Comparison of ENCODE assay signal across 1 cellular context in genomic region chr6:26440977-26441358, GRCh38.
TF ChIP-seq lines count a peak whose summit lies in the region.

No MANE protein-coding gene starts in this region.

TF ChIP-seq in HepG2, 621 proteins besides CTCF, POLR2A, EP300 and RAD21:
- TF ChIP-seq, protein P1, sequence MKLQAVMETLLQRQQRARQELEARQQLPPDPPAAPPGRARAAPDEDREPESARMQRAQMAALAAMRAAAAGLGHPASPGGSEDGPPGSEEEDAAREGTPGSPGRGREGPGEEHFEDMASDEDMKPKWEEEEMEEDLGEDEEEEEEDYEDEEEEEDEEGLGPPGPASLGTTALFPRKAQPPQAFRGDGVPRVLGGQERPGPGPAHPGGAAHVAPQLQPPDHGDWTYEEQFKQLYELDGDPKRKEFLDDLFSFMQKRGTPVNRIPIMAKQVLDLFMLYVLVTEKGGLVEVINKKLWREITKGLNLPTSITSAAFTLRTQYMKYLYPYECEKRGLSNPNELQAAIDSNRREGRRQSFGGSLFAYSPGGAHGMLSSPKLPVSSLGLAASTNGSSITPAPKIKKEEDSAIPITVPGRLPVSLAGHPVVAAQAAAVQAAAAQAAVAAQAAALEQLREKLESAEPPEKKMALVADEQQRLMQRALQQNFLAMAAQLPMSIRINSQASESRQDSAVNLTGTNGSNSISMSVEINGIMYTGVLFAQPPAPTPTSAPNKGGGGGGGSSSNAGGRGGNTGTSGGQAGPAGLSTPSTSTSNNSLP (IDR thresholded peaks at IDR 0.05; ENCODE audit: low read depth, low read length) = no peak
- TF ChIP-seq ZFP37 (CRISPR knock-in tag; IDR thresholded peaks at IDR 0.05; ENCODE audit: borderline replicate concordance) (no peak), ZNF441 (CRISPR knock-in tag; IDR thresholded peaks at IDR 0.05; ENCODE audit: borderline replicate concordance) (no peak), ZNF180 (CRISPR knock-in tag; IDR thresholded peaks at IDR 0.05; ENCODE audit: borderline replicate concordance, low read depth) (no peak), NONO (IDR thresholded peaks at IDR 0.05) (no peak), NONO (CRISPR knock-in tag; conservative IDR thresholded peaks at IDR 0.05) (no peak), MEIS2 (CRISPR knock-in tag; IDR thresholded peaks at IDR 0.05) (no peak), ZNF644 (CRISPR knock-in tag; IDR thresholded peaks at IDR 0.05; ENCODE audit: low read depth) (no peak), ZNF850 (CRISPR knock-in tag; conservative IDR thresholded peaks at IDR 0.05) (no peak)
